8 cellular contexts compared by ENCODE assay signal in the genomic region with DNA sequence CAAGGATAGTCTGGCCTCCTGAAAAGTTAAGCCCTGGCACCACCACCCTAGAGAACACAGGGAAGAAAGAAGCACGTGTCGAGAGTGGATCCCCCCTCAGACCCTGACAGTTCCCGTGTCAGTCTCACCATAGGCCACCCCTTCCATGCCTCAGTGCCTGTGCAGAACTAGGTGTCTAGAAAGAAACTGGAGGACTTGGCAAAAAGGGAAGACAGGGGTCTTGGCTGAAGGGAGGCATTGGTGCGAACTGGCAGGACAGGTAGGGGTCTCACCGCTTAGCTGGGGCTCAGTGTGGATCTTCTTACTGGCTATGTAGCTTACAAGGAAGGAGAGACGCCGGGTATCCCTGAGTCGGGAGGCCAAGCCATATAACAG. TPM values are rescaled to one million over a fixed set of nuclear protein-coding genes. Genes with fewer than 3 reads are reported as not detected.
DNase-seq lines count a peak whose midpoint lies in the region; ATAC-seq and TF ChIP-seq lines count a peak whose summit lies in the region.

No MANE protein-coding gene starts in this region.

- H3K27ac ChIP-seq in upper lobe of left lung, result peak overlapping the region; percentile 78 to 92 (median 87)

- no peak for TF ChIP-seq EP300 in upper lobe of left lung (IDR thresholded peaks at IDR 0.05)

- no peaks in the 10 kb centered on the region for H3K9me3 ChIP-seq in upper lobe of left lung

- H3K4me3 ChIP-seq in upper lobe of left lung, result peak overlapping the region; percentile 79 to 90 (median 82)

- DNase-seq in activated naive CD4-positive, alpha-beta T cell treated with anti-CD3 and anti-CD28 coated beads, Interleukin-2, amount 10 ng/mL, durations not matched to agents 7 days and 5 days, result no peak
- no peak for DNase-seq in activated naive CD4-positive, alpha-beta T cell (lab: John Stamatoyannopoulos, UW)
- DNase-seq in memory B cell (ENCODE audit: low spot score in 2 of 2) (no peak), upper lobe of left lung (no peak), C1 segment of cervical spinal cord (lab: John Stamatoyannopoulos, UW) (no peak), cerebellum (ENCODE audit: low spot score) (no peak)
- no peak for DNase-seq in activated CD8-positive, alpha-beta memory T cell treated with anti-CD3 and anti-CD28 coated beads for 24 hours

- no peak for ATAC-seq in memory B cell (ENCODE audit: low read depth)
- no peak for ATAC-seq in upper lobe of left lung (ENCODE audit: low FRiP score in 2 of 2)

- H3K27me3 Mint-ChIP-seq in activated naive CD4-positive, alpha-beta T cell treated with anti-CD3 and anti-CD28 coated beads, Interleukin-2, amount 10 ng/mL, durations not matched to agents 7 days and 5 days, result no peaks in the 10 kb centered on the region
- H3K27me3 Mint-ChIP-seq in brain (peaks cover 11% of the 10 kb centered on the region), memory B cell (no peaks in the 10 kb centered on the region)

- H3K4me1 ChIP-seq in upper lobe of left lung, result peaks cover 18 to 31% (median 20%) of the 10 kb centered on the region in 4 donors

- no peak for TF ChIP-seq CTCF in brain (conservative IDR thresholded peaks at IDR 0.05)
- peak in 1 of 6 experiments; percentile 9 for TF ChIP-seq CTCF in upper lobe of left lung (IDR thresholded peaks at IDR 0.05)

- peak overlapping the region; percentile 95 for H3K27ac Mint-ChIP-seq in activated naive CD4-positive, alpha-beta T cell treated with anti-CD3 and anti-CD28 coated beads, Interleukin-2, amount 10 ng/mL, durations not matched to agents 7 days and 5 days
- peak overlapping the region; percentile 89 to 99 (median 98) for H3K27ac Mint-ChIP-seq in brain
- peak overlapping the region; percentile 95 for H3K27ac Mint-ChIP-seq in memory B cell

- TF ChIP-seq POLR2A in upper lobe of left lung (IDR thresholded peaks at IDR 0.05), result no peak

- peak overlapping the region; percentile 92 for H3K4me3 Mint-ChIP-seq in activated naive CD4-positive, alpha-beta T cell treated with anti-CD3 and anti-CD28 coated beads, Interleukin-2, amount 10 ng/mL, durations not matched to agents 7 days and 5 days
- H3K4me3 Mint-ChIP-seq in brain (peak overlapping the region; percentile 88 to 99 (median 98)), memory B cell (peak overlapping the region; percentile 98)

- peaks cover 35% of the 10 kb centered on the region for H3K4me1 Mint-ChIP-seq in activated naive CD4-positive, alpha-beta T cell treated with anti-CD3 and anti-CD28 coated beads, Interleukin-2, amount 10 ng/mL, durations not matched to agents 7 days and 5 days
- H3K4me1 Mint-ChIP-seq in brain (peaks cover 32% of the 10 kb centered on the region), memory B cell (peaks cover 18% of the 10 kb centered on the region)

- H3K27me3 ChIP-seq in upper lobe of left lung, result no peaks in the 10 kb centered on the region

- CTCF ChIA-PET in activated naive CD4-positive, alpha-beta T cell treated with anti-CD3 and anti-CD28 coated beads, Interleukin-2, amount 10 ng/mL, durations not matched to agents 7 days and 5 days (lab: Charles Lee), result interaction anchor here (3.1 kb wide), 1 partner anchor 10 kb away, joined by 17 read pairs; the partner anchor contains the start of gene QRICH1

- peaks cover 28 to 56% (median 45%) of the 10 kb centered on the region in 4 donors for H3K36me3 ChIP-seq in upper lobe of left lung

- peaks cover 45% of the 10 kb centered on the region for H3K36me3 Mint-ChIP-seq in activated naive CD4-positive, alpha-beta T cell treated with anti-CD3 and anti-CD28 coated beads, Interleukin-2, amount 10 ng/mL, durations not matched to agents 7 days and 5 days
- H3K36me3 Mint-ChIP-seq in brain (peaks cover 43% of the 10 kb centered on the region), memory B cell (peaks cover 23% of the 10 kb centered on the region)

- WGBS in upper lobe of left lung, 2 donors, result 0 to 7% methylated on average over 7 to 8 of the region's 8 CpGs

- H3K9me3 Mint-ChIP-seq in activated naive CD4-positive, alpha-beta T cell treated with anti-CD3 and anti-CD28 coated beads, Interleukin-2, amount 10 ng/mL, durations not matched to agents 7 days and 5 days, result no peaks in the 10 kb centered on the region
- H3K9me3 Mint-ChIP-seq in brain (no peaks in the 10 kb centered on the region), memory B cell (no peaks in the 10 kb centered on the region)

RNA-seq across cellular contexts. Expression of gene QARS1, which starts 0.5 kb away (rescaled TPM):
- 176 TPM for polyA plus RNA-seq in brain (ENCODE audit: insufficient read depth, low read depth, low replicate concordance)
- total RNA-seq in upper lobe of left lung (100 to 1,000 TPM; 143 to 256 (median 191) TPM), cerebellum (150 TPM)

RNA-seq across cellular contexts. Expression of gene QRICH1, which starts 10.2 kb away (rescaled TPM):
- polyA plus RNA-seq in brain (ENCODE audit: insufficient read depth, low read depth, low replicate concordance), result 35.0 TPM
- total RNA-seq in upper lobe of left lung, result 100 to 1,000 TPM in 1 of 6 donors, 10 to 100 TPM in 5; 65.6 to 145 (median 74.2) TPM
- 66.5 TPM for total RNA-seq in cerebellum

RNA-seq across cellular contexts. Expression of gene USP19, which starts 16.6 kb away (rescaled TPM):
- polyA plus RNA-seq in brain (ENCODE audit: insufficient read depth, low read depth, low replicate concordance), result 31.0 TPM
- total RNA-seq in upper lobe of left lung (10 to 100 TPM; 42.6 to 76.4 (median 57.2) TPM), cerebellum (35.7 TPM)

RNA-seq across cellular contexts. Expression of gene LAMB2, which starts 28.8 kb away (rescaled TPM):
- polyA plus RNA-seq in brain (ENCODE audit: insufficient read depth, low read depth, low replicate concordance), result 84.1 TPM
- total RNA-seq in upper lobe of left lung (100 to 1,000 TPM; 349 to 904 (median 555) TPM), cerebellum (79.4 TPM)
